ENCODE assay signal across 9 cellular contexts in genomic region chr9:15513335-15513734, GRCh38.
DNase-seq lines count a peak whose midpoint lies in the region; ATAC-seq, FAIRE-seq and TF ChIP-seq lines count a peak whose summit lies in the region.
"Had no signal": no experiment of that assay in that cellular context is flagged by ENCODE, and none has a peak within 500 bp of the region (broad histone marks: within the 10 kb centered on the region; RNA-seq: fewer than 3 reads in every experiment).

No MANE protein-coding gene starts in this region.

- DNase-seq in D721Med (ENCODE audit: insufficient read length, low spot score), result no peak
- peak; percentile 34 for DNase-seq in GM20000 (ENCODE audit: low spot score)
- peak; percentile 56 for DNase-seq in OCI-M1 (lab: John Stamatoyannopoulos, UW)
- DNase-seq in activated effector memory CD4-positive, alpha-beta T cell treated with anti-CD3 and anti-CD28 coated beads, Interleukin-2, amount 50 U/mL, for 16 hours, result no peak
- DNase-seq in SIG-M5 (lab: John Stamatoyannopoulos, UW), result no peak
- DNase-seq: activated naive CD4-positive, alpha-beta T cell treated with anti-CD3 and anti-CD28 coated beads for 36 hours; left lung had no signal

- H3K4me3 ChIP-seq in iPS-18a (ENCODE audit: low read length), result peak overlapping the region; percentile 31
- H3K4me3 ChIP-seq: left lung had no signal

- H3K4me1 ChIP-seq in iPS-18a (ENCODE audit: control insufficient read depth, low read depth, low read length), result peaks cover 27% of the 10 kb centered on the region

- no peaks in the 10 kb centered on the region for H3K27me3 ChIP-seq in iPS-18a (ENCODE audit: control insufficient read depth, insufficient read depth, low read length)
- H3K27me3 ChIP-seq: left lung had no signal

- no peaks in the 10 kb centered on the region for H3K9me3 ChIP-seq in iPS-18a (ENCODE audit: control insufficient read depth, low read depth, low read length)
- H3K9me3 ChIP-seq: left lung had no signal

- peak overlapping the region; percentile 79 for H3K27ac ChIP-seq in iPS-18a (ENCODE audit: low read length)
- H3K27ac ChIP-seq: left lung had no signal

- H3K36me3 ChIP-seq in iPS-18a (ENCODE audit: control insufficient read depth, low read depth, low read length), result peaks cover 15% of the 10 kb centered on the region
- H3K36me3 ChIP-seq: left lung had no signal

- no peak for ATAC-seq in GM19467 (IDR thresholded peaks at IDR 0.05; ENCODE audit: unreplicated experiment)
- ATAC-seq: left lung had no signal

- TF ChIP-seq CTCF in D721Med (IDR thresholded peaks at IDR 0.05; ENCODE audit: insufficient read depth, missing control alignments) (peak; percentile 23), GM20000 (IDR thresholded peaks at IDR 0.05; ENCODE audit: extremely low read depth, missing control alignments) (peak; percentile 19)

- FAIRE-seq in D721Med (lab: Jason Lieb, UNC), result no peak

- peak overlapping the region; percentile 96 for H3K9ac ChIP-seq in iPS-18a (ENCODE audit: low read length)

Comparison
In these comparisons a context has a peak if more than half of its experiments do, and no peak if none do; other contexts are left out.
1. DNase-seq: peak in GM20000 (single experiment) and OCI-M1 (single experiment); none in D721Med (single experiment), activated effector memory CD4-positive, alpha-beta T cell treated with anti-CD3 and anti-CD28 coated beads, Interleukin-2, amount 50 U/mL, for 16 hours (single experiment) and SIG-M5 (single experiment).